In the genomic region with DNA sequence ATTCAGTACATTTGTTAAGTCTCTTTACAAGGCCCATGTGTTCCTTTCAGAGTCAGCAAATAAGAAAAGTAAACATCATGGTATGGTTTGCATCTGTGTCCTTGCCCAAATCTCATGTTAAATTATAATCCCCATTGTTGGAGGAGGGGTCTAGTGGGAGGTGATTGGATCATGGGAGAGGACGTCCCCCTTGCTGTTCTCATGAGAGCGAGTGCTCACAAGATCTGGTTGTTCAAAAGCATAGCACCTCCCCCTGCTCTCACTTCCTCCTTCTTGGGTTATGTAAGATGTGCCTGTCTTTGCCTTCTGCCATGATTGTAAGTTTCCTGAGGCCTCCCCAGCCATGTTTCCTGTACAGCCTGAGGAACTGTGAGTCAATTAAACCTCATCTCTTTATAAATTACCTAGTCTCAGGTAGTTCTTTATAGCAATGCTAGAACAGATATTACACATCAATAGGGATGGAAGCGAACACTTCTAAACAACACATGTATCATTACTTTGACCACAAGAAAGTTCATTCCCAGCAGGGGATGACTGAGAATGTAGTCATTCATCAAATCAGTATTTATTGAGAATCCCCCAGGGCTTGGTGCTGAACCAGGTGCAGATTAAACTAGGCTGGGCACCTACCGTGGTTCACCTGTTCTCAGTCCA, we compare ENCODE assay signal across 1 cellular context.
TF ChIP-seq lines count a peak whose summit lies in the region.

No MANE protein-coding gene starts in this region.

TF ChIP-seq in HepG2, 621 proteins besides CTCF, POLR2A, EP300 and RAD21 (continued from another document):
- TF ChIP-seq SOX6 (IDR thresholded peaks at IDR 0.05) (no peak), SOX6 (CRISPR knock-in tag; IDR thresholded peaks at IDR 0.05) (peak; percentile 35; the same call in 1 of the 2 replicates), KDM5B (CRISPR knock-in tag; IDR thresholded peaks at IDR 0.05; ENCODE audit: borderline replicate concordance) (no peak), MAFK (conservative IDR thresholded peaks at IDR 0.05 in 1 of 2, IDR thresholded peaks at IDR 0.05 in 1 of 2; ENCODE audit: low read length in 2 of 2) (0 out of 4 replicates have a peak, but pooled peaks of 1 of the 2 experiments have one; percentile 19), ZMYM3 (CRISPR knock-in tag; IDR thresholded peaks at IDR 0.05) (peak; percentile 32; the same call in 1 of the 2 replicates), ZNF367 (CRISPR knock-in tag; IDR thresholded peaks at IDR 0.05; ENCODE audit: borderline replicate concordance) (no peak), SOX13 (IDR thresholded peaks at IDR 0.05) (no peak), SOX13 (CRISPR knock-in tag; conservative IDR thresholded peaks at IDR 0.05 in 1 of 2, IDR thresholded peaks at IDR 0.05 in 1 of 2) (peak in 1 of 2 experiments; percentile 45; a peak in 1 of 4 replicates), FOXA3 (CRISPR knock-in tag; IDR thresholded peaks at IDR 0.05) (peak; percentile 57)
- TF ChIP-seq, protein P1, sequence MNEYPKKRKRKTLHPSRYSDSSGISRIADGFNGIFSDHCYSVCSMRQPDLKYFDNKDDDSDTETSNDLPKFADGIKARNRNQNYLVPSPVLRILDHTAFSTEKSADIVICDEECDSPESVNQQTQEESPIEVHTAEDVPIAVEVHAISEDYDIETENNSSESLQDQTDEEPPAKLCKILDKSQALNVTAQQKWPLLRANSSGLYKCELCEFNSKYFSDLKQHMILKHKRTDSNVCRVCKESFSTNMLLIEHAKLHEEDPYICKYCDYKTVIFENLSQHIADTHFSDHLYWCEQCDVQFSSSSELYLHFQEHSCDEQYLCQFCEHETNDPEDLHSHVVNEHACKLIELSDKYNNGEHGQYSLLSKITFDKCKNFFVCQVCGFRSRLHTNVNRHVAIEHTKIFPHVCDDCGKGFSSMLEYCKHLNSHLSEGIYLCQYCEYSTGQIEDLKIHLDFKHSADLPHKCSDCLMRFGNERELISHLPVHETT (CRISPR knock-in tag; conservative IDR thresholded peaks at IDR 0.05): 0 out of 2 replicates have a peak, but pooled peaks have one; percentile 6
TF ChIP-seq in HepG2: peak in this region for 29.
